ENCODE assay signal across 10 cellular contexts in genomic region chr12:3132636-3133409, GRCh38. TPM values are rescaled to one million over a fixed set of nuclear protein-coding genes. Genes with fewer than 3 reads are reported as not detected.
DNase-seq lines count a peak whose midpoint lies in the region; ATAC-seq, FAIRE-seq and TF ChIP-seq lines count a peak whose summit lies in the region.
"Had no signal": no experiment of that assay in that cellular context is flagged by ENCODE, and none has a peak within 500 bp of the region (broad histone marks: within the 10 kb centered on the region; RNA-seq: fewer than 3 reads in every experiment).

No MANE protein-coding gene starts in this region.

- H3K4me3 ChIP-seq in A673 (ENCODE audit: low read depth, low read length, poor library complexity, severe bottlenecking), result no peak overlapping the region
- no peak overlapping the region for H3K4me3 ChIP-seq in endothelial cell of umbilical vein (replicated peaks in 1 of 3; ENCODE audit: insufficient read depth in 1 of 3, low read depth in 1 of 3, low read length in 3 of 3)

- peak; percentile 26 for ATAC-seq in left colon
- no peak for ATAC-seq in CD4-positive, alpha-beta T cell (ENCODE audit: poor library complexity)
- ATAC-seq: HCT116 had no signal

- no peak overlapping the region for H3K9ac ChIP-seq in endothelial cell of umbilical vein (replicated peaks; ENCODE audit: extremely low read depth, insufficient read depth, low read length)

- no peak overlapping the region for H3K4me2 ChIP-seq in endothelial cell of umbilical vein (ENCODE audit: insufficient read depth, low read length)

- no peak overlapping the region for H2AFZ ChIP-seq in endothelial cell of umbilical vein (ENCODE audit: low read depth, low read length)

- dilution Hi-C loops in endothelial cell of umbilical vein (cut with MboI; ENCODE audit: extremely low pct_ligation_motif_present, low sequenced_read_pairs), result loop anchor here (5.0 kb wide), 1 partner anchor 144 kb away; no protein-coding TSS in a partner anchor

- H3K9me3 Mint-ChIP-seq in activated T-helper 1 cell treated with anti-CD3 and anti-CD28 coated beads, Interleukin-12 subunit alpha, Interleukin-12 subunit beta, Interleukin-2, Interleukin-4 antibody, amounts not matched to agents 30 ng/mL and 10 ng/mL and 1 ng/mL, durations not matched to agents 14 hours and 24 hours and 36 hours, result peaks cover 7% of the 10 kb centered on the region
- no peaks in the 10 kb centered on the region for H3K9me3 Mint-ChIP-seq in CD4-positive, alpha-beta T cell

- H3K36me3 ChIP-seq in A673 (ENCODE audit: insufficient read depth, low read length, poor library complexity, severe bottlenecking) (no peaks in the 10 kb centered on the region), endothelial cell of umbilical vein (ENCODE audit: control insufficient read depth in 2 of 2, extremely low read depth in 1 of 2, insufficient read depth in 2 of 2, low read length in 2 of 2) (no peaks in the 10 kb centered on the region)

- H3K9me1 ChIP-seq in endothelial cell of umbilical vein (replicated peaks; ENCODE audit: control insufficient read depth, extremely low read depth, insufficient read depth, low read length), result no peaks in the 10 kb centered on the region

- H3K27ac ChIP-seq in A673 (ENCODE audit: low read depth, low read length, poor library complexity, severe bottlenecking) (peak overlapping the region; percentile 37), endothelial cell of umbilical vein (ENCODE audit: insufficient read depth, low read depth, low read length) (no peak overlapping the region)
- no peak overlapping the region for H3K27ac ChIP-seq in CD4-positive, alpha-beta T cell (ENCODE audit: low read depth, low read length)

- peak; percentile 40 for FAIRE-seq in HTR-8/SVneo (lab: Jason Lieb, UNC)
- FAIRE-seq in endothelial cell of umbilical vein (lab: Jason Lieb, UNC), result peak; percentile 61

- TF ChIP-seq CTCF in A673 (conservative IDR thresholded peaks at IDR 0.05; ENCODE audit: low read depth, low read length) (no peak), endothelial cell of umbilical vein (IDR thresholded peaks at IDR 0.05; ENCODE audit: extremely low read depth in 1 of 2, insufficient read depth in 1 of 2, low read depth in 1 of 2, low read length in 2 of 2) (no peak)
- no peak for TF ChIP-seq CTCF in CD4-positive, alpha-beta T cell (IDR thresholded peaks at IDR 0.05)

- POLR2A ChIA-PET in A673 (lab: Charles Lee; ENCODE audit: low non-redundant PET) (no interaction called here), endothelial cell of umbilical vein (lab: Charles Lee) (no interaction called here)
- POLR2A ChIA-PET in CD4-positive, alpha-beta T cell (lab: Charles Lee), result no interaction called here

- H3K27me3 Mint-ChIP-seq in activated T-helper 1 cell treated with anti-CD3 and anti-CD28 coated beads, Interleukin-12 subunit alpha, Interleukin-12 subunit beta, Interleukin-2, Interleukin-4 antibody, amounts not matched to agents 30 ng/mL and 10 ng/mL and 1 ng/mL, durations not matched to agents 14 hours and 24 hours and 36 hours (ENCODE audit: insufficient read depth), result peaks cover 40% of the 10 kb centered on the region
- peaks cover 67% of the 10 kb centered on the region for H3K27me3 Mint-ChIP-seq in CD4-positive, alpha-beta T cell

- no peak overlapping the region for H3K27ac Mint-ChIP-seq in activated T-helper 1 cell treated with anti-CD3 and anti-CD28 coated beads, Interleukin-12 subunit alpha, Interleukin-12 subunit beta, Interleukin-2, Interleukin-4 antibody, amounts not matched to agents 30 ng/mL and 10 ng/mL and 1 ng/mL, durations not matched to agents 14 hours and 24 hours and 36 hours
- no peak overlapping the region for H3K27ac Mint-ChIP-seq in CD4-positive, alpha-beta T cell

- H3K9me3 ChIP-seq in A673 (ENCODE audit: low read depth, low read length, poor library complexity, severe bottlenecking), result no peaks in the 10 kb centered on the region
- no peaks in the 10 kb centered on the region for H3K9me3 ChIP-seq in endothelial cell of umbilical vein (replicated peaks; ENCODE audit: control insufficient read depth, insufficient read depth, low read length)
- H3K9me3 ChIP-seq in CD4-positive, alpha-beta T cell (ENCODE audit: control insufficient read depth, low read length), result peaks cover 4% of the 10 kb centered on the region

- intact Hi-C loops in A673 (cut with micrococcal nuclease; ENCODE audit: unreplicated experiment), result no loop called here
- intact Hi-C loops in endothelial cell of umbilical vein (cut with micrococcal nuclease), result loop anchor here (2.0 kb wide), 1 partner anchor 20 kb away; no protein-coding TSS in a partner anchor
- intact Hi-C loops in left colon (cut with DNase I, micrococcal nuclease), result no loop called here
- intact Hi-C loops in activated T-helper 1 cell treated with anti-CD3 and anti-CD28 coated beads, Interleukin-12 subunit alpha, Interleukin-12 subunit beta, Interleukin-2, Interleukin-4 antibody, amounts not matched to agents 30 ng/mL and 10 ng/mL and 1 ng/mL, durations not matched to agents 14 hours and 24 hours and 36 hours (cut with micrococcal nuclease), result no loop called here
- intact Hi-C loops in CD4-positive, alpha-beta T cell (cut with DNase I, micrococcal nuclease), result loop anchor here in 1 of 2 experiments (10.0 kb wide), 1 partner anchor 72 kb away; no protein-coding TSS in a partner anchor

- H3K79me2 ChIP-seq in endothelial cell of umbilical vein (ENCODE audit: control insufficient read depth, insufficient read depth, low read length), result no peaks in the 10 kb centered on the region

- H3K27me3 ChIP-seq in A673 (replicated peaks; ENCODE audit: insufficient read depth, low read depth, low read length, poor library complexity) (no peaks in the 10 kb centered on the region), endothelial cell of umbilical vein (ENCODE audit: control insufficient read depth in 2 of 2, insufficient read depth in 2 of 2, low read length in 2 of 2) (no peaks in the 10 kb centered on the region)
- peaks cover 52% of the 10 kb centered on the region for H3K27me3 ChIP-seq in CD4-positive, alpha-beta T cell (ENCODE audit: control insufficient read depth, insufficient read depth, low read length)

- H3K36me3 Mint-ChIP-seq in activated T-helper 1 cell treated with anti-CD3 and anti-CD28 coated beads, Interleukin-12 subunit alpha, Interleukin-12 subunit beta, Interleukin-2, Interleukin-4 antibody, amounts not matched to agents 30 ng/mL and 10 ng/mL and 1 ng/mL, durations not matched to agents 14 hours and 24 hours and 36 hours (ENCODE audit: low read depth), result no peaks in the 10 kb centered on the region
- H3K36me3 Mint-ChIP-seq in CD4-positive, alpha-beta T cell (ENCODE audit: low read depth), result no peaks in the 10 kb centered on the region

- peaks cover 19% of the 10 kb centered on the region for H3K4me1 Mint-ChIP-seq in activated T-helper 1 cell treated with anti-CD3 and anti-CD28 coated beads, Interleukin-12 subunit alpha, Interleukin-12 subunit beta, Interleukin-2, Interleukin-4 antibody, amounts not matched to agents 30 ng/mL and 10 ng/mL and 1 ng/mL, durations not matched to agents 14 hours and 24 hours and 36 hours (ENCODE audit: low read depth)
- H3K4me1 Mint-ChIP-seq in CD4-positive, alpha-beta T cell (ENCODE audit: low read depth), result peaks cover 20% of the 10 kb centered on the region

- CTCF ChIA-PET in A673 (lab: Charles Lee), result no interaction called here
- CTCF ChIA-PET in endothelial cell of umbilical vein (lab: Charles Lee), result interaction anchor here (0.9 to 14.7 kb wide), 7 partner anchors 9 to 167 kb away, joined by 3 to 312 read pairs (median 3); no protein-coding TSS in a partner anchor
- CTCF ChIA-PET in CD4-positive, alpha-beta T cell (lab: Charles Lee), result no interaction called here

- H3K4me3 Mint-ChIP-seq in activated T-helper 1 cell treated with anti-CD3 and anti-CD28 coated beads, Interleukin-12 subunit alpha, Interleukin-12 subunit beta, Interleukin-2, Interleukin-4 antibody, amounts not matched to agents 30 ng/mL and 10 ng/mL and 1 ng/mL, durations not matched to agents 14 hours and 24 hours and 36 hours, result no peak overlapping the region
- no peak overlapping the region for H3K4me3 Mint-ChIP-seq in CD4-positive, alpha-beta T cell

- no peak for DNase-seq in A673 (ENCODE audit: low spot score)
- DNase-seq in HTR-8/SVneo (ENCODE audit: insufficient read length, low spot score), result no peak
- DNase-seq in endothelial cell of umbilical vein (ENCODE audit: low read depth, low spot score), result peak; percentile 51
- no peak for DNase-seq in left colon
- no peak for DNase-seq in activated T-helper 1 cell treated with anti-CD3 and anti-CD28 coated beads, Interleukin-12 subunit alpha, Interleukin-12 subunit beta, Interleukin-2, Interleukin-4 antibody, amounts not matched to agents 30 ng/mL and 10 ng/mL and 1 ng/mL, durations not matched to agents 14 hours and 24 hours and 36 hours (ENCODE audit: low spot score)
- no peak for DNase-seq in effector CD4-positive, alpha-beta T cell
- DNase-seq in activated T-cell treated with anti-CD3 and anti-CD28 coated beads for 4 hours, result no peak
- DNase-seq in CD4-positive, alpha-beta T cell, result no peak
- DNase-seq: activated CD8-positive, alpha-beta memory T cell treated with anti-CD3 and anti-CD28 coated beads, Interleukin-2, amount 50 U/mL, for 4 hours had no signal

- TF ChIP-seq POLR2A in endothelial cell of umbilical vein (IDR thresholded peaks at IDR 0.05; ENCODE audit: low read depth, low read length), result no peak

- no peaks in the 10 kb centered on the region for H4K20me1 ChIP-seq in endothelial cell of umbilical vein (replicated peaks; ENCODE audit: control insufficient read depth, extremely low read depth, insufficient read depth, low read length)

- BruUV-seq in A673 (replicated peaks; lab: Mats Ljungman, UMichigan) (no TSS peak), endothelial cell of umbilical vein (replicated peaks; lab: Mats Ljungman, UMichigan) (no TSS peak)

- H3K4me1 ChIP-seq in A673 (ENCODE audit: insufficient read depth, low read length, poor library complexity, severe bottlenecking), result peaks cover 26% of the 10 kb centered on the region
- peaks cover 26% of the 10 kb centered on the region for H3K4me1 ChIP-seq in endothelial cell of umbilical vein (ENCODE audit: control insufficient read depth, extremely low read depth, insufficient read depth, low read length)

RNA-seq across cellular contexts. Expression of gene TSPAN9, which starts 55.6 kb away (rescaled TPM):
- total RNA-seq in A673 (2021) (35.5 and 41.9 TPM in 2 replicates), endothelial cell of umbilical vein (55.1 and 66.8 TPM in 2 replicates), left colon (1 to 10 TPM; 7.1 to 9.6 TPM)
- polyA plus RNA-seq in endothelial cell of umbilical vein, result 43.3 and 46.8 TPM in 2 replicates
- 48.4 and 54.9 TPM in 2 replicates for polyA plus RNA-seq in endothelial cell of umbilical vein (2011; cell fraction: cytosol; rRNA removed)
- 58.7 and 68.7 TPM in 2 replicates for polyA plus RNA-seq in endothelial cell of umbilical vein (2011; cell fraction: nucleus; rRNA removed)
- polyA plus RNA-seq in endothelial cell of umbilical vein (2012), result 39.4 and 63.3 TPM in 2 replicates
- polyA minus RNA-seq in endothelial cell of umbilical vein, result 74.6 and 116 TPM in 2 replicates
- polyA minus RNA-seq in endothelial cell of umbilical vein (2011; cell fraction: cytosol; rRNA and poly(A)+ RNA removed), result 1.0 TPM
- polyA minus RNA-seq in endothelial cell of umbilical vein (2011; cell fraction: nucleus; rRNA and poly(A)+ RNA removed), result 25.0 and 34.3 TPM in 2 replicates
- total RNA-seq in activated T-helper 1 cell treated with anti-CD3 and anti-CD28 coated beads, Interleukin-12 subunit alpha, Interleukin-12 subunit beta, Interleukin-2, Interleukin-4 antibody, amounts not matched to agents 30 ng/mL and 10 ng/mL and 1 ng/mL, durations not matched to agents 14 hours and 24 hours and 36 hours, result 0.44 and 0.47 TPM in 2 replicates
- total RNA-seq in CD4-positive, alpha-beta T cell, result 1 to 10 TPM in 1 of 2 experiments, under 1 TPM in 1; 0.82 to 1.3 TPM
